9 cellular contexts compared by ENCODE assay signal in the genomic region with DNA sequence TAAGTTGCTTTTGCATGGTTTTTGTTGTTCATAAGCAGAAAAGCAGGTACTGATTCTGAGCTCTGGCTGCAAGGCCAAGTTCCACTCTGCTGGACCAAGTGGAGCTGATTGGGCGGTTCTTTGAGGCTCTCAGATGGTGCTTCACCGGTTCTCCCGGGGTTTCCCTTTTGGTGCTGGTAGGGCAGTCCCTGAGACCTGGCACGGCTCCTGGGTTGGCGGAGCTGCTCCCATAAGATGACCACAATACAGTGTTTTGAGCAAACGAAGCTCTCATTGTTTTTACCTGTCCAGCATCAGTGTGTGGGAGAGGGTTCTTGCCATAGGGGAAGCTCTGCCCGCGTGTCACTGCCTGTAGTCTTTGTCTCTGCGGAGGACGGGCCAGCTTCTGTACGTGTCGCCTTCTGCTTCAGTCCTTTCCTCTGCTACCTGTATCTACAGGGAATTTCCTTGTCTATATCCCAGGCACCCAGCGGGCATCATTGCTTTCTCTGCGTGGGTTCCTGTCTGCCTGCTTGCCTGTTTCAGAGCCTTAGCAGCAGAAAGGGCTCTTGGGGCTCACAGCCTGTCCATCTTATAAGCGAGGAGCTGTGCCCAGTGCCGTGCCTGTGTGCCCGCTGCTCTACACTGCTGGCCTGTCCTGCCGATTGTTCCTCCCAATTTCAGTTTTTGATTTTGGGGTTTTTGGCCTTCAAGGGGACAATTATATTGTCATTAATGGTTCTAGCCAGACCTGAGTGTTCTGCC. TPM values are rescaled to one million over a fixed set of nuclear protein-coding genes. Genes with fewer than 3 reads are reported as not detected.
A peak's percentile ranks its signal among the peaks of the same experiment; 100 is the strongest.
DNase-seq lines count a peak whose midpoint lies in the region; ATAC-seq lines count a peak whose summit lies in the region.
"Had no signal": no experiment of that assay in that cellular context is flagged by ENCODE, and none has a peak within 500 bp of the region (broad histone marks: within the 10 kb centered on the region; RNA-seq: fewer than 3 reads in every experiment).

No MANE protein-coding gene starts in this region.

- no peak overlapping the region for H3K27ac ChIP-seq in iPS-18a (ENCODE audit: low read length)
- no peak overlapping the region for H3K27ac ChIP-seq in stomach smooth muscle (ENCODE audit: low read length)

- no peak for ATAC-seq in activated CD8-positive, alpha-beta T cell treated with anti-CD3 and anti-CD28 coated beads, Interleukin-2, amount 10 ng/mL, durations not matched to agents 7 days and 5 days

- peaks cover 18% of the 10 kb centered on the region for H3K36me3 ChIP-seq in iPS-18a (ENCODE audit: control insufficient read depth, low read depth, low read length)
- peaks cover 16 to 23% of the 10 kb centered on the region in 2 donors for H3K36me3 ChIP-seq in stomach smooth muscle (ENCODE audit: control insufficient read depth in 2 of 2, insufficient read depth in 2 of 2, low read length in 2 of 2)

- POLR2A ChIA-PET in activated CD8-positive, alpha-beta T cell treated with anti-CD3 and anti-CD28 coated beads, Interleukin-2, amount 10 ng/mL, durations not matched to agents 7 days and 5 days (lab: Charles Lee), result interaction anchor here (1.1 to 1.3 kb wide), 2 partner anchors 15 to 30 kb away, joined by 3 read pairs; no protein-coding TSS in a partner anchor

- DNase-seq in activated CD4-positive, alpha-beta T cell treated with anti-CD3 and anti-CD28 coated beads, Interleukin-2, amount 50 U/mL, for 48 hours, result peak; percentile 31 to 54
- DNase-seq in activated CD4-positive, alpha-beta T cell treated with anti-CD3 and anti-CD28 coated beads for 1 hour, result no peak
- DNase-seq in activated CD8-positive, alpha-beta T cell treated with anti-CD3 and anti-CD28 coated beads, Interleukin-2, amount 10 ng/mL, durations not matched to agents 7 days and 5 days, result no peak
- DNase-seq in HPDE6-E6E7 (ENCODE audit: extremely low spot score), result no peak
- DNase-seq in amygdala (lab: John Stamatoyannopoulos, UW), result no peak
- no peak for DNase-seq in NCI-H524 (lab: John Stamatoyannopoulos, UW)
- DNase-seq: testis had no signal

- CTCF ChIA-PET in activated CD8-positive, alpha-beta T cell treated with anti-CD3 and anti-CD28 coated beads, Interleukin-2, amount 10 ng/mL, durations not matched to agents 7 days and 5 days (lab: Charles Lee), result interaction anchor here (0.7 to 1.6 kb wide), 4 partner anchors 14 to 196 kb away, joined by 3 to 9 read pairs (median 3); a partner anchor contains a TSS

- H3K4me1 ChIP-seq in iPS-18a (ENCODE audit: control insufficient read depth, low read depth, low read length) (peaks cover 7% of the 10 kb centered on the region), stomach smooth muscle (ENCODE audit: control insufficient read depth, insufficient read depth, low read length) (peaks cover 44% of the 10 kb centered on the region)

- H3K27ac Mint-ChIP-seq in activated CD8-positive, alpha-beta T cell treated with anti-CD3 and anti-CD28 coated beads, Interleukin-2, amount 10 ng/mL, durations not matched to agents 7 days and 5 days, result peak overlapping the region; percentile 76

- H3K4me1 Mint-ChIP-seq in activated CD8-positive, alpha-beta T cell treated with anti-CD3 and anti-CD28 coated beads, Interleukin-2, amount 10 ng/mL, durations not matched to agents 7 days and 5 days (ENCODE audit: low read depth), result peaks cover 48% of the 10 kb centered on the region

- H3K9ac ChIP-seq in iPS-18a (ENCODE audit: low read length) (peak overlapping the region; percentile 99), stomach smooth muscle (ENCODE audit: low read length in 2 of 2) (peak overlapping the region; percentile 1 to 62)

- peak overlapping the region; percentile 83 for H3K4me3 Mint-ChIP-seq in activated CD8-positive, alpha-beta T cell treated with anti-CD3 and anti-CD28 coated beads, Interleukin-2, amount 10 ng/mL, durations not matched to agents 7 days and 5 days

- no peaks in the 10 kb centered on the region for H3K27me3 Mint-ChIP-seq in activated CD8-positive, alpha-beta T cell treated with anti-CD3 and anti-CD28 coated beads, Interleukin-2, amount 10 ng/mL, durations not matched to agents 7 days and 5 days (ENCODE audit: low read depth)

- no peaks in the 10 kb centered on the region for H3K27me3 ChIP-seq in iPS-18a (ENCODE audit: control insufficient read depth, insufficient read depth, low read length)
- no peaks in the 10 kb centered on the region for H3K27me3 ChIP-seq in stomach smooth muscle (ENCODE audit: control insufficient read depth in 1 of 2, insufficient read depth in 2 of 2, low read length in 2 of 2)
- H3K27me3 ChIP-seq: testis had no signal

- peak overlapping the region; percentile 99 for H3K4me3 ChIP-seq in iPS-18a (ENCODE audit: low read length)
- peak overlapping the region; percentile 79 to 95 for H3K4me3 ChIP-seq in stomach smooth muscle (ENCODE audit: low read length in 2 of 2)

- H3K36me3 Mint-ChIP-seq in activated CD8-positive, alpha-beta T cell treated with anti-CD3 and anti-CD28 coated beads, Interleukin-2, amount 10 ng/mL, durations not matched to agents 7 days and 5 days (ENCODE audit: low read depth), result peaks cover 58% of the 10 kb centered on the region

- H3K9me3 Mint-ChIP-seq in activated CD8-positive, alpha-beta T cell treated with anti-CD3 and anti-CD28 coated beads, Interleukin-2, amount 10 ng/mL, durations not matched to agents 7 days and 5 days (ENCODE audit: insufficient read depth), result no peaks in the 10 kb centered on the region

- H3K9me3 ChIP-seq in iPS-18a (ENCODE audit: control insufficient read depth, low read depth, low read length) (no peaks in the 10 kb centered on the region), stomach smooth muscle (ENCODE audit: control insufficient read depth in 2 of 2, low read length in 2 of 2) (no peaks in the 10 kb centered on the region)
- H3K9me3 ChIP-seq: testis had no signal

RNA-seq across cellular contexts. Expression of a gene that starts 2.3 kb away (rescaled TPM):
- total RNA-seq in activated CD8-positive, alpha-beta T cell treated with anti-CD3 and anti-CD28 coated beads, Interleukin-2, amount 10 ng/mL, durations not matched to agents 7 days and 5 days, result 100 to 1,000 TPM; 296 to 321 TPM

RNA-seq across cellular contexts. Expression of a gene that starts 9.2 kb away (rescaled TPM):
- 1 to 10 TPM; 8.7 to 9.4 TPM for total RNA-seq in activated CD8-positive, alpha-beta T cell treated with anti-CD3 and anti-CD28 coated beads, Interleukin-2, amount 10 ng/mL, durations not matched to agents 7 days and 5 days

RNA-seq across cellular contexts. Expression of a gene that starts 13.7 kb away (rescaled TPM):
- total RNA-seq in activated CD8-positive, alpha-beta T cell treated with anti-CD3 and anti-CD28 coated beads, Interleukin-2, amount 10 ng/mL, durations not matched to agents 7 days and 5 days, result 10 to 100 TPM; 22.7 to 24.4 TPM

RNA-seq across cellular contexts. Expression of a gene that starts 16.4 kb away (rescaled TPM):
- total RNA-seq in activated CD8-positive, alpha-beta T cell treated with anti-CD3 and anti-CD28 coated beads, Interleukin-2, amount 10 ng/mL, durations not matched to agents 7 days and 5 days, result 10 to 100 TPM; 30.2 to 32.1 TPM

RNA-seq across cellular contexts. Expression of a gene that starts 17.9 kb away (rescaled TPM):
- 10 to 100 TPM; 63.6 to 67.0 TPM for total RNA-seq in activated CD8-positive, alpha-beta T cell treated with anti-CD3 and anti-CD28 coated beads, Interleukin-2, amount 10 ng/mL, durations not matched to agents 7 days and 5 days

Comparison
In these comparisons a context has a peak if more than half of its experiments do, and no peak if none do; other contexts are left out.
1. DNase-seq: peak in activated CD4-positive, alpha-beta T cell treated with anti-CD3 and anti-CD28 coated beads, Interleukin-2, amount 50 U/mL, for 48 hours (2 of 2); none in activated CD4-positive, alpha-beta T cell treated with anti-CD3 and anti-CD28 coated beads for 1 hour (single experiment), activated CD8-positive, alpha-beta T cell treated with anti-CD3 and anti-CD28 coated beads, Interleukin-2, amount 10 ng/mL, durations not matched to agents 7 days and 5 days (single experiment), HPDE6-E6E7 (single experiment), amygdala (0 of 56) and NCI-H524 (0 of 2).